8 cellular contexts compared by ENCODE assay signal in the genomic region with DNA sequence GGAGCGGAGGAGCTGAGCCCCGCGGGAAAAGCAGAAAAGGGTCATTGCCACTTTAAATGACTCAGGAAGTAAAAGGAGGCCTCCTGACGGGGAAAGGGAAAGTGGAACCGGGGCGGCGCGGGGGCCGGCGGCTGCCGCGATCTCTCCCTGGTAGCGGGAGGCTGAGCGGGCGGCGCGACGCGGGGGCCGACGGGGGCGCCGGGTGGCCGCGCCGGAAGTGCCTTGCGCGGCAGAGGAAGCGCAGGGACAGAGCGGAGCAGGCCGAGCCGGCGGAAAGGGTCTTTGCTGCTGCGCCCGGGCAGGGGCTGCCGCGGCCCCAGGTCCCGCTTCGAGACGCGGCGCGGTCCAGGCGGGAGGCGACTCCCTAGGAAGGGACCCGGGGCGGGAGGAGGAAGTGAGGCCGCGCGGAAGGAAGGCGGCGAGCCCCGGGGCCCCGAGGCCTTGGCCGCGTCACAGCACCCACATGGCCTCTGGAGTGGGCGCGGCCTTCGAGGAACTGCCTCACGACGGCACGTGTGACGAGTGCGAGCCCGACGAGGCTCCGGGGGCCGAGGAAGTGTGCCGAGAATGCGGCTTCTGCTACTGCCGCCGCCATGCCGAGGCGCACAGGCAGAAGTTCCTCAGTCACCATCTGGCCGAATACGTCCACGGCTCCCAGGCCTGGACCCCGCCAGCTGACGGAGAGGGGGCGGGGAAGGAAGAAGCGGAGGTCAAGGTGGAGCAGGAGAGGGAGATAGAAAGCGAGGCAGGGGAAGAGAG. TPM values are rescaled to one million over a fixed set of nuclear protein-coding genes. Genes with fewer than 3 reads are reported as not detected.
A peak's percentile ranks its signal among the peaks of the same experiment; 100 is the strongest.
DNase-seq lines count a peak whose midpoint lies in the region; ATAC-seq, FAIRE-seq and TF ChIP-seq lines count a peak whose summit lies in the region.

A gene with protein sequence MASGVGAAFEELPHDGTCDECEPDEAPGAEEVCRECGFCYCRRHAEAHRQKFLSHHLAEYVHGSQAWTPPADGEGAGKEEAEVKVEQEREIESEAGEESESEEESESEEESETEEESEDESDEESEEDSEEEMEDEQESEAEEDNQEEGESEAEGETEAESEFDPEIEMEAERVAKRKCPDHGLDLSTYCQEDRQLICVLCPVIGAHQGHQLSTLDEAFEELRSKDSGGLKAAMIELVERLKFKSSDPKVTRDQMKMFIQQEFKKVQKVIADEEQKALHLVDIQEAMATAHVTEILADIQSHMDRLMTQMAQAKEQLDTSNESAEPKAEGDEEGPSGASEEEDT (plus strand): TSS at position 127 of the 759 bp plus-strand sequence. CDS start 337 bp downstream, at position 464.

- peaks cover 35% of the 10 kb centered on the region for H3K79me2 ChIP-seq in endothelial cell of umbilical vein (ENCODE audit: control insufficient read depth, insufficient read depth, low read length)

- H3K27me3 ChIP-seq in CD8-positive, alpha-beta T cell (ENCODE audit: insufficient read depth, low read length) = no peaks in the 10 kb centered on the region
- H3K27me3 ChIP-seq in NT2/D1 (ENCODE audit: insufficient read depth, insufficient read length) (peaks cover 10% of the 10 kb centered on the region), endothelial cell of umbilical vein (ENCODE audit: control insufficient read depth in 2 of 2, insufficient read depth in 2 of 2, low read length in 2 of 2) (no peaks in the 10 kb centered on the region)

- H2AFZ ChIP-seq in endothelial cell of umbilical vein (ENCODE audit: low read depth, low read length) = peak within 1 kb of the TSS; percentile 93

- H3K4me1 ChIP-seq in CD8-positive, alpha-beta T cell (ENCODE audit: insufficient read depth, low read length) = peaks cover 23% of the 10 kb centered on the region
- peaks cover 3% of the 10 kb centered on the region for H3K4me1 ChIP-seq in NT2/D1 (ENCODE audit: insufficient read depth, insufficient read length)
- H3K4me1 ChIP-seq in endothelial cell of umbilical vein (ENCODE audit: control insufficient read depth, extremely low read depth, insufficient read depth, low read length) = peaks cover 29% of the 10 kb centered on the region

- intact Hi-C loops in CD8-positive, alpha-beta T cell (cut with DNase I, micrococcal nuclease) = loop anchor here (1.0 to 10.0 kb wide), 12 partner anchors 46 to 1961 kb away; a partner anchor contains a TSS
- intact Hi-C loops in endothelial cell of umbilical vein (cut with micrococcal nuclease) = loop anchor here (1.0 to 2.0 kb wide), 6 partner anchors 22 to 159 kb away; a partner anchor contains a TSS

- ATAC-seq in CD8-positive, alpha-beta T cell = peak; percentile 81
- peak; percentile 91 for ATAC-seq in GM19397 (IDR thresholded peaks at IDR 0.05; ENCODE audit: unreplicated experiment)
- ATAC-seq in HG03571 (IDR thresholded peaks at IDR 0.05; ENCODE audit: unreplicated experiment) = peak; percentile 89

- H3K4me3 ChIP-seq in CD8-positive, alpha-beta T cell (ENCODE audit: low read depth, low read length) = peak within 1 kb of the TSS; percentile 97
- H3K4me3 ChIP-seq in NT2/D1 (ENCODE audit: insufficient read length, low read depth) (peak within 1 kb of the TSS; percentile 78), endothelial cell of umbilical vein (replicated peaks in 1 of 3; ENCODE audit: insufficient read depth in 1 of 3, low read depth in 1 of 3, low read length in 3 of 3) (peak within 1 kb of the TSS; percentile 47 to 59 (median 59))

- H3K36me3 Mint-ChIP-seq in CD8-positive, alpha-beta T cell = peaks cover 37% of the 10 kb centered on the region

- no peaks in the 10 kb centered on the region for H3K36me3 ChIP-seq in CD8-positive, alpha-beta T cell (ENCODE audit: insufficient read depth, low read length)
- H3K36me3 ChIP-seq in NT2/D1 (ENCODE audit: insufficient read depth, insufficient read length, low read length) = peaks cover 7% of the 10 kb centered on the region
- peaks cover 0 to 3% of the 10 kb centered on the region in 2 experiments for H3K36me3 ChIP-seq in endothelial cell of umbilical vein (ENCODE audit: control insufficient read depth in 2 of 2, extremely low read depth in 1 of 2, insufficient read depth in 2 of 2, low read length in 2 of 2)

- H3K27me3 Mint-ChIP-seq in CD8-positive, alpha-beta T cell (ENCODE audit: low read depth) = no peaks in the 10 kb centered on the region

- BruUV-seq in endothelial cell of umbilical vein (replicated peaks; lab: Mats Ljungman, UMichigan) = no TSS peak

- H3K4me3 Mint-ChIP-seq in CD8-positive, alpha-beta T cell = peak within 1 kb of the TSS; percentile 96

- dilution Hi-C loops in endothelial cell of umbilical vein (cut with MboI; ENCODE audit: extremely low pct_ligation_motif_present, low sequenced_read_pairs) = no loop called here

- H3K9me3 Mint-ChIP-seq in CD8-positive, alpha-beta T cell = peaks cover 28% of the 10 kb centered on the region

- peaks cover 47% of the 10 kb centered on the region for H3K4me1 Mint-ChIP-seq in CD8-positive, alpha-beta T cell (ENCODE audit: low read depth)

- peak within 1 kb of the TSS; percentile 85 for H3K27ac ChIP-seq in CD8-positive, alpha-beta T cell (ENCODE audit: low read depth, low read length)
- peak within 1 kb of the TSS; percentile 67 for H3K27ac ChIP-seq in endothelial cell of umbilical vein (ENCODE audit: insufficient read depth, low read depth, low read length)

- no peak for TF ChIP-seq CTCF in CD8-positive, alpha-beta T cell (IDR thresholded peaks at IDR 0.05)
- TF ChIP-seq CTCF in endothelial cell of umbilical vein (IDR thresholded peaks at IDR 0.05; ENCODE audit: extremely low read depth in 1 of 2, insufficient read depth in 1 of 2, low read depth in 1 of 2, low read length in 2 of 2) = no peak

- no peaks in the 10 kb centered on the region for H3K9me1 ChIP-seq in endothelial cell of umbilical vein (replicated peaks; ENCODE audit: control insufficient read depth, extremely low read depth, insufficient read depth, low read length)

- H3K27ac Mint-ChIP-seq in CD8-positive, alpha-beta T cell = peak within 1 kb of the TSS; percentile 97

- H4K20me1 ChIP-seq in endothelial cell of umbilical vein (replicated peaks; ENCODE audit: control insufficient read depth, extremely low read depth, insufficient read depth, low read length) = no peaks in the 10 kb centered on the region

- peak; percentile 28 for FAIRE-seq in endothelial cell of umbilical vein (lab: Jason Lieb, UNC)

- CTCF ChIA-PET in CD8-positive, alpha-beta T cell (lab: Charles Lee) = no interaction called here
- CTCF ChIA-PET in endothelial cell of umbilical vein (lab: Charles Lee) = interaction anchor here (0.5 to 2.1 kb wide), 10 partner anchors 9 to 830 kb away, joined by 3 to 20 read pairs (median 4); no protein-coding TSS in a partner anchor

- H3K9ac ChIP-seq in NT2/D1 (ENCODE audit: insufficient read length, low read depth) (peak within 1 kb of the TSS; percentile 74), endothelial cell of umbilical vein (replicated peaks; ENCODE audit: extremely low read depth, insufficient read depth, low read length) (peak within 1 kb of the TSS; percentile 77)

- POLR2A ChIA-PET in CD8-positive, alpha-beta T cell (lab: Charles Lee) = interaction anchor here (0.7 to 1.4 kb wide), 2 partner anchors 54 to 159 kb away, joined by 3 read pairs; no protein-coding TSS in a partner anchor
- POLR2A ChIA-PET in endothelial cell of umbilical vein (lab: Charles Lee) = interaction anchor here (1.4 kb wide), 1 partner anchor 44 kb away, joined by 3 read pairs; no protein-coding TSS in a partner anchor

- peak; percentile 57 to 86 (median 77) for DNase-seq in CD8-positive, alpha-beta T cell
- DNase-seq in NT2/D1 (ENCODE audit: low read depth, low spot score) = peak; percentile 22
- peak; percentile 84 for DNase-seq in activated CD8-positive, alpha-beta memory T cell treated with anti-CD3 and anti-CD28 coated beads, Interleukin-2, amount 50 U/mL, for 4 hours
- DNase-seq in endothelial cell of umbilical vein (ENCODE audit: low read depth, low spot score) = peak; percentile 82
- peak; percentile 81 for DNase-seq in middle frontal gyrus (ENCODE audit: extremely low spot score, low spot score)
- peak; percentile 65 to 78 for DNase-seq in stimulated activated CD8-positive, alpha-beta memory T cell treated with anti-CD3 and anti-CD28 coated beads, Interleukin-2, amount 100 ng/mL, for 48 hours (ENCODE audit: low read depth in 2 of 2)

- peak; percentile 45 for TF ChIP-seq POLR2A in endothelial cell of umbilical vein (IDR thresholded peaks at IDR 0.05; ENCODE audit: low read depth, low read length)

- no peaks in the 10 kb centered on the region for H3K9me3 ChIP-seq in CD8-positive, alpha-beta T cell (ENCODE audit: low read length)
- H3K9me3 ChIP-seq in NT2/D1 (ENCODE audit: insufficient read depth, low read length) (peaks cover 39% of the 10 kb centered on the region), endothelial cell of umbilical vein (replicated peaks; ENCODE audit: control insufficient read depth, insufficient read depth, low read length) (no peaks in the 10 kb centered on the region)

- peak within 1 kb of the TSS; percentile 80 for H3K4me2 ChIP-seq in endothelial cell of umbilical vein (ENCODE audit: insufficient read depth, low read length)

TF ChIP-seq in endothelial cell of umbilical vein, 7 proteins besides CTCF, POLR2A, EP300 and RAD21:
- TF ChIP-seq, protein P1, sequence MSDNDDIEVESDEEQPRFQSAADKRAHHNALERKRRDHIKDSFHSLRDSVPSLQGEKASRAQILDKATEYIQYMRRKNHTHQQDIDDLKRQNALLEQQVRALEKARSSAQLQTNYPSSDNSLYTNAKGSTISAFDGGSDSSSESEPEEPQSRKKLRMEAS (IDR thresholded peaks at IDR 0.05; ENCODE audit: insufficient read depth, insufficient read length) = peak; percentile 89
- TF ChIP-seq EZH2 (IDR thresholded peaks at IDR 0.05; ENCODE audit: borderline replicate concordance, low read depth, low read length, severe bottlenecking) (no peak), POLR2AphosphoS5 (IDR thresholded peaks at IDR 0.05; ENCODE audit: insufficient read depth, low read depth, low read length) (peak; percentile 71), GATA2 (IDR thresholded peaks at IDR 0.05; ENCODE audit: insufficient read depth, insufficient read length, low read depth, low read length) (no peak), JUN (IDR thresholded peaks at IDR 0.05; ENCODE audit: borderline replicate concordance, insufficient read depth, insufficient read length, low read depth) (no peak), MYC (IDR thresholded peaks at IDR 0.05; ENCODE audit: low read depth, low read length) (peak; percentile 64), FOS (IDR thresholded peaks at IDR 0.05; ENCODE audit: borderline replicate concordance, insufficient read depth, low read length) (peak; percentile 3)

RNA-seq across cellular contexts. Expression of the gene that starts here (rescaled TPM):
- total RNA-seq in CD8-positive, alpha-beta T cell = 10 to 100 TPM; 25.7 to 29.5 TPM
- 62.3 and 72.0 TPM in 2 replicates for total RNA-seq in endothelial cell of umbilical vein
- polyA plus RNA-seq in endothelial cell of umbilical vein = 20.9 and 31.7 TPM in 2 replicates
- 48.7 and 50.3 TPM in 2 replicates for polyA plus RNA-seq in endothelial cell of umbilical vein (2011; cell fraction: cytosol; rRNA removed)
- 82.4 and 92.5 TPM in 2 replicates for polyA plus RNA-seq in endothelial cell of umbilical vein (2011; cell fraction: nucleus; rRNA removed)
- 48.1 and 49.6 TPM in 2 replicates for polyA plus RNA-seq in endothelial cell of umbilical vein (2012)
- 108 and 131 TPM in 2 replicates for polyA minus RNA-seq in endothelial cell of umbilical vein
- 56.6 TPM for polyA minus RNA-seq in endothelial cell of umbilical vein (2011; cell fraction: cytosol; rRNA and poly(A)+ RNA removed)
- 21.0 and 29.0 TPM in 2 replicates for polyA minus RNA-seq in endothelial cell of umbilical vein (2011; cell fraction: nucleus; rRNA and poly(A)+ RNA removed)

Comparison
In these comparisons a context has a peak if more than half of its experiments do, and no peak if none do; other contexts are left out.
1. Peak in every context shown above with its lines: DNase-seq, ATAC-seq, H3K4me3 ChIP-seq and H3K27ac ChIP-seq.
2. DNase-seq: peak in every context shown above with its lines; median percentile 84 in activated CD8-positive, alpha-beta memory T cell treated with anti-CD3 and anti-CD28 coated beads, Interleukin-2, amount 50 U/mL, for 4 hours; 82 in endothelial cell of umbilical vein; 81 in middle frontal gyrus; 77 in CD8-positive, alpha-beta T cell; 72 in stimulated activated CD8-positive, alpha-beta memory T cell treated with anti-CD3 and anti-CD28 coated beads, Interleukin-2, amount 100 ng/mL, for 48 hours; 22 in NT2/D1.